Comparison of ENCODE assay signal across 15 cellular contexts in genomic region chr13:50650936-50651638, GRCh38.
DNase-seq lines count a peak whose midpoint lies in the region; ATAC-seq, FAIRE-seq and TF ChIP-seq lines count a peak whose summit lies in the region.
"Had no signal": no experiment of that assay in that cellular context is flagged by ENCODE, and none has a peak within 500 bp of the region (broad histone marks: within the 10 kb centered on the region; RNA-seq: fewer than 3 reads in every experiment).

No MANE protein-coding gene starts in this region.

- no peaks in the 10 kb centered on the region for H4K20me1 ChIP-seq in BLaER1

- no peak for TF ChIP-seq CTCF in GM20000 (IDR thresholded peaks at IDR 0.05; ENCODE audit: extremely low read depth, missing control alignments)

- H3K27ac ChIP-seq in BLaER1 (peak overlapping the region; percentile 25; the same call in 1 of the 2 replicates), SJCRH30 (no peak overlapping the region)
- H3K27ac ChIP-seq: vagina had no signal

- H3K9me3 Mint-ChIP-seq in activated naive CD8-positive, alpha-beta T cell treated with anti-CD3 and anti-CD28 coated beads, Interleukin-2, amount 50 U/mL, for 24 hours, result no peaks in the 10 kb centered on the region
- H3K9me3 Mint-ChIP-seq: activated CD8-positive, alpha-beta T cell treated with anti-CD3 and anti-CD28 coated beads for 36 hours; activated naive CD8-positive, alpha-beta T cell treated with anti-CD3 and anti-CD28 coated beads for 36 hours; HFFc6 had no signal

- no peak for ATAC-seq in GM21825 (IDR thresholded peaks at IDR 0.05; ENCODE audit: unreplicated experiment)
- ATAC-seq in activated naive CD8-positive, alpha-beta T cell treated with anti-CD3 and anti-CD28 coated beads, Interleukin-2, amount 50 U/mL, for 24 hours, result no peak
- ATAC-seq: activated CD8-positive, alpha-beta T cell treated with anti-CD3 and anti-CD28 coated beads for 36 hours; mucosa of descending colon had no signal

- H3K27me3 Mint-ChIP-seq in activated naive CD8-positive, alpha-beta T cell treated with anti-CD3 and anti-CD28 coated beads, Interleukin-2, amount 50 U/mL, for 24 hours, result no peaks in the 10 kb centered on the region
- H3K27me3 Mint-ChIP-seq: activated CD8-positive, alpha-beta T cell treated with anti-CD3 and anti-CD28 coated beads for 36 hours had no signal

- no peak for FAIRE-seq in HTR-8/SVneo (lab: Jason Lieb, UNC)

- H3K27me3 ChIP-seq in BLaER1 (no peaks in the 10 kb centered on the region), SJCRH30 (no peaks in the 10 kb centered on the region)
- H3K27me3 ChIP-seq: vagina had no signal

- H3K4me1 ChIP-seq in BLaER1 (peaks cover 23% of the 10 kb centered on the region), SJCRH30 (peaks cover 10% of the 10 kb centered on the region)
- H3K4me1 ChIP-seq: vagina had no signal

- no peaks in the 10 kb centered on the region for H3K36me3 Mint-ChIP-seq in activated naive CD8-positive, alpha-beta T cell treated with anti-CD3 and anti-CD28 coated beads, Interleukin-2, amount 50 U/mL, for 24 hours (ENCODE audit: low read depth)
- H3K36me3 Mint-ChIP-seq: activated naive CD8-positive, alpha-beta T cell treated with anti-CD3 and anti-CD28 coated beads for 36 hours; CD4-positive, CD25-positive, alpha-beta regulatory T cell had no signal

- H3K4me3 ChIP-seq in BLaER1 (no peak overlapping the region), SJCRH30 (no peak overlapping the region)
- H3K4me3 ChIP-seq: mucosa of descending colon, vagina had no signal

- peak overlapping the region; percentile 63 for H3K4me2 ChIP-seq in BLaER1

- H3K27ac Mint-ChIP-seq in activated naive CD8-positive, alpha-beta T cell treated with anti-CD3 and anti-CD28 coated beads, Interleukin-2, amount 50 U/mL, for 24 hours, result no peak overlapping the region
- H3K27ac Mint-ChIP-seq: activated CD8-positive, alpha-beta T cell treated with anti-CD3 and anti-CD28 coated beads for 36 hours; activated naive CD8-positive, alpha-beta T cell treated with anti-CD3 and anti-CD28 coated beads for 36 hours; HFFc6 had no signal

- H3K4me1 Mint-ChIP-seq in activated naive CD8-positive, alpha-beta T cell treated with anti-CD3 and anti-CD28 coated beads, Interleukin-2, amount 50 U/mL, for 24 hours, result peaks cover 3% of the 10 kb centered on the region

- no peak overlapping the region; the same call in 1 of the 2 replicates for H3K9ac ChIP-seq in BLaER1

- H3K4me3 Mint-ChIP-seq in activated naive CD8-positive, alpha-beta T cell treated with anti-CD3 and anti-CD28 coated beads, Interleukin-2, amount 50 U/mL, for 24 hours, result no peak overlapping the region
- H3K4me3 Mint-ChIP-seq: activated CD8-positive, alpha-beta T cell treated with anti-CD3 and anti-CD28 coated beads for 36 hours; activated naive CD8-positive, alpha-beta T cell treated with anti-CD3 and anti-CD28 coated beads for 36 hours; HFFc6 had no signal

- no peaks in the 10 kb centered on the region for H3K36me3 ChIP-seq in BLaER1
- no peaks in the 10 kb centered on the region for H3K36me3 ChIP-seq in SJCRH30
- H3K36me3 ChIP-seq: vagina had no signal

- DNase-seq in GM20000 (ENCODE audit: low spot score) (peak; percentile 10), SJCRH30 (peak; percentile 29 to 69), kidney tubule cell (ENCODE audit: low spot score) (peak; percentile 22), HTR-8/SVneo (ENCODE audit: insufficient read length, low spot score) (no peak)
- no peak for DNase-seq in effector CD8-positive, alpha-beta T cell (lab: John Stamatoyannopoulos, UW)
- no peak for DNase-seq in activated naive CD8-positive, alpha-beta T cell treated with anti-CD3 and anti-CD28 coated beads, Interleukin-2, amount 50 U/mL, for 24 hours
- DNase-seq: activated naive CD8-positive, alpha-beta T cell treated with anti-CD3 and anti-CD28 coated beads for 36 hours; CD4-positive, CD25-positive, alpha-beta regulatory T cell; HFFc6; mucosa of descending colon; NCI-H774 had no signal

- H3K9me3 ChIP-seq in BLaER1 (no peaks in the 10 kb centered on the region), SJCRH30 (replicated peaks) (peaks cover 6% of the 10 kb centered on the region; the same call in 1 of the 2 replicates)
- H3K9me3 ChIP-seq: mucosa of descending colon, vagina had no signal

Comparison
In these comparisons a context has a peak if more than half of its experiments do, and no peak if none do; other contexts are left out.
1. DNase-seq: peak in GM20000 (single experiment), SJCRH30 (2 of 2) and kidney tubule cell (single experiment); none in HTR-8/SVneo (single experiment), effector CD8-positive, alpha-beta T cell (single experiment) and activated naive CD8-positive, alpha-beta T cell treated with anti-CD3 and anti-CD28 coated beads, Interleukin-2, amount 50 U/mL, for 24 hours (single experiment).